ENCODE assay signal across 19 cellular contexts in genomic region chr6:12371151-12371550, GRCh38.
DNase-seq lines count a peak whose midpoint lies in the region; ATAC-seq and TF ChIP-seq lines count a peak whose summit lies in the region.
"Had no signal": no experiment of that assay in that cellular context is flagged by ENCODE, and none has a peak within 500 bp of the region (broad histone marks: within the 10 kb centered on the region; RNA-seq: fewer than 3 reads in every experiment).

No MANE protein-coding gene starts in this region.

- TF ChIP-seq CTCF in 22Rv1 (IDR thresholded peaks at IDR 0.05) = no peak
- TF ChIP-seq CTCF in RWPE2 (IDR thresholded peaks at IDR 0.05; ENCODE audit: poor library complexity, severe bottlenecking) = no peak
- TF ChIP-seq CTCF in right atrium auricular region (IDR thresholded peaks at IDR 0.05) = no peak

- no peaks in the 10 kb centered on the region for H3K36me3 ChIP-seq in RWPE2 (ENCODE audit: low read depth)
- no peaks in the 10 kb centered on the region for H3K36me3 ChIP-seq in right atrium auricular region
- H3K36me3 ChIP-seq: ovary, right lobe of liver, stomach had no signal

- DNase-seq in RWPE2 (ENCODE audit: low spot score) = no peak
- DNase-seq in kidney tubule cell (ENCODE audit: low spot score) = peak; percentile 83
- DNase-seq in right atrium auricular region (ENCODE audit: low spot score) = no peak
- no peak for DNase-seq in AG20443 (ENCODE audit: low spot score)
- DNase-seq: activated CD4-positive, alpha-beta T cell treated with anti-CD3 and anti-CD28 coated beads, Interleukin-2, amount 50 U/mL, for 4 hours; activated CD8-positive, alpha-beta memory T cell treated with anti-CD3 and anti-CD28 coated beads, Interleukin-2, amount 50 U/mL, for 48 hours; activated effector memory CD4-positive, alpha-beta T cell treated with anti-CD3 and anti-CD28 coated beads, Interleukin-2, amount 50 U/mL, for 16 hours; COR-L47; effector CD8-positive, alpha-beta T cell; Kasumi-1; natural killer cell; NCI-H1105; ovary; right lobe of liver; stomach had no signal

- H3K4me3 ChIP-seq in RWPE2 (ENCODE audit: severe bottlenecking) = no peak overlapping the region
- no peak overlapping the region for H3K4me3 ChIP-seq in right atrium auricular region
- H3K4me3 ChIP-seq: ovary, right lobe of liver, stomach had no signal

- H3K27ac ChIP-seq in 22Rv1 = peak overlapping the region; percentile 61
- H3K27ac ChIP-seq in RWPE2 (ENCODE audit: poor library complexity, severe bottlenecking) = no peak overlapping the region
- H3K27ac ChIP-seq in right atrium auricular region = no peak overlapping the region
- H3K27ac ChIP-seq: ovary had no signal

- no peaks in the 10 kb centered on the region for H3K27me3 ChIP-seq in RWPE2 (ENCODE audit: insufficient read depth, poor library complexity, severe bottlenecking)
- H3K27me3 ChIP-seq in right atrium auricular region = no peaks in the 10 kb centered on the region
- H3K27me3 ChIP-seq: ovary, right lobe of liver, stomach had no signal

- ATAC-seq in GM21825 (IDR thresholded peaks at IDR 0.05; ENCODE audit: unreplicated experiment) (peak; percentile 11), RWPE2 (ENCODE audit: low read depth) (peak; percentile 29; the same call in 2 of the 3 replicates), HG02571 (IDR thresholded peaks at IDR 0.05; ENCODE audit: unreplicated experiment) (no peak), HG02870 (IDR thresholded peaks at IDR 0.05; ENCODE audit: unreplicated experiment) (no peak)
- ATAC-seq: natural killer cell had no signal

- H3K4me1 ChIP-seq in RWPE2 (ENCODE audit: insufficient read depth, poor library complexity, severe bottlenecking) = peaks cover 18% of the 10 kb centered on the region
- no peaks in the 10 kb centered on the region for H3K4me1 ChIP-seq in right atrium auricular region

- H3K9me3 ChIP-seq in RWPE2 (ENCODE audit: severe bottlenecking) (no peaks in the 10 kb centered on the region), right atrium auricular region (no peaks in the 10 kb centered on the region)
- H3K9me3 ChIP-seq: ovary, right lobe of liver, stomach had no signal

Comparison
In these comparisons a context has a peak if more than half of its experiments do, and no peak if none do; other contexts are left out.
1. ATAC-seq: peak in GM21825 (single experiment) and RWPE2 (single experiment); none in HG02571 (single experiment) and HG02870 (single experiment).